ENCODE assay signal across 8 cellular contexts in genomic region chr11:94897330-94897768, GRCh38.
DNase-seq lines count a peak whose midpoint lies in the region; ATAC-seq and TF ChIP-seq lines count a peak whose summit lies in the region.

No MANE protein-coding gene starts in this region.

- H3K27ac Mint-ChIP-seq in activated CD4-positive, alpha-beta T cell treated with anti-CD3 and anti-CD28 coated beads, Interleukin-2, amount 10 ng/mL, durations not matched to agents 7 days and 5 days = no peak overlapping the region

- CTCF ChIA-PET in HEK293T (lab: Yijun Ruan, JAX) = interaction anchor here (0.6 to 2.3 kb wide), 8 partner anchors 19 to 282 kb away, joined by 3 to 16 read pairs (median 3); no protein-coding TSS in a partner anchor
- CTCF ChIA-PET in activated CD4-positive, alpha-beta T cell treated with anti-CD3 and anti-CD28 coated beads, Interleukin-2, amount 10 ng/mL, durations not matched to agents 7 days and 5 days (lab: Charles Lee) = interaction anchor here (0.8 to 2.0 kb wide), 5 partner anchors 11 to 275 kb away, joined by 3 to 6 read pairs (median 4); no protein-coding TSS in a partner anchor

- no peak overlapping the region for H3K4me3 Mint-ChIP-seq in activated CD4-positive, alpha-beta T cell treated with anti-CD3 and anti-CD28 coated beads, Interleukin-2, amount 10 ng/mL, durations not matched to agents 7 days and 5 days

- no peak for ATAC-seq in HG03469 (IDR thresholded peaks at IDR 0.05; ENCODE audit: unreplicated experiment)

- POLR2A ChIA-PET in HEK293T (lab: Yijun Ruan, JAX) = no interaction called here
- POLR2A ChIA-PET in activated CD4-positive, alpha-beta T cell treated with anti-CD3 and anti-CD28 coated beads, Interleukin-2, amount 10 ng/mL, durations not matched to agents 7 days and 5 days (lab: Charles Lee) = no interaction called here

- H3K9me3 Mint-ChIP-seq in activated CD4-positive, alpha-beta T cell treated with anti-CD3 and anti-CD28 coated beads, Interleukin-2, amount 10 ng/mL, durations not matched to agents 7 days and 5 days = peaks cover 10% of the 10 kb centered on the region

- peaks cover 2% of the 10 kb centered on the region for H3K27me3 Mint-ChIP-seq in activated CD4-positive, alpha-beta T cell treated with anti-CD3 and anti-CD28 coated beads, Interleukin-2, amount 10 ng/mL, durations not matched to agents 7 days and 5 days

- H3K36me3 Mint-ChIP-seq in activated CD4-positive, alpha-beta T cell treated with anti-CD3 and anti-CD28 coated beads, Interleukin-2, amount 10 ng/mL, durations not matched to agents 7 days and 5 days (ENCODE audit: low read depth) = no peaks in the 10 kb centered on the region

- no peaks in the 10 kb centered on the region for H3K4me1 Mint-ChIP-seq in activated CD4-positive, alpha-beta T cell treated with anti-CD3 and anti-CD28 coated beads, Interleukin-2, amount 10 ng/mL, durations not matched to agents 7 days and 5 days

- DNase-seq in NCI-H510A treated with DMSO at 0.1 percent for 48 hours (lab: John Stamatoyannopoulos, UW) (peak; percentile 49), NCI-H510A (lab: John Stamatoyannopoulos, UW) (no peak), HEK293T (ENCODE audit: extremely low spot score) (peak; percentile 53), NCI-H2196 (lab: John Stamatoyannopoulos, UW; ENCODE audit: unreplicated experiment) (peak; percentile 66), fibroblast of the aortic adventitia (ENCODE audit: low read depth) (peak; percentile 68), occipital lobe (lab: John Stamatoyannopoulos, UW) (peak; percentile 20)
- DNase-seq in activated CD4-positive, alpha-beta T cell treated with anti-CD3 and anti-CD28 coated beads, Interleukin-2, amount 10 ng/mL, durations not matched to agents 7 days and 5 days = peak; percentile 45

- peak; percentile 91 for TF ChIP-seq CTCF in fibroblast of the aortic adventitia (IDR thresholded peaks at IDR 0.05; ENCODE audit: insufficient read depth, low read length)

- H3K4me3 ChIP-seq in fibroblast of the aortic adventitia (ENCODE audit: low read depth, low read length) = no peak overlapping the region

TF ChIP-seq in HEK293T, 16 proteins besides CTCF, POLR2A, EP300 and RAD21:
- TF ChIP-seq CTBP1 (IDR thresholded peaks at IDR 0.05; ENCODE audit: borderline replicate concordance) (no peak), ARNT (IDR thresholded peaks at IDR 0.05) (no peak), ZNF384 (IDR thresholded peaks at IDR 0.05) (no peak), NFRKB (IDR thresholded peaks at IDR 0.05) (no peak), FOXA1 (IDR thresholded peaks at IDR 0.05) (no peak), ELF4 (IDR thresholded peaks at IDR 0.05) (no peak), BHLHE40 (IDR thresholded peaks at IDR 0.05; ENCODE audit: borderline replicate concordance) (no peak), LEF1 (IDR thresholded peaks at IDR 0.05; ENCODE audit: borderline replicate concordance) (no peak), PKNOX1 (IDR thresholded peaks at IDR 0.05) (no peak), HDGF (IDR thresholded peaks at IDR 0.05; ENCODE audit: borderline replicate concordance) (no peak), SUZ12 (IDR thresholded peaks at IDR 0.05) (no peak), FOXK2 (IDR thresholded peaks at IDR 0.05) (no peak), L3MBTL2 (conservative IDR thresholded peaks at IDR 0.05) (no peak), TARDBP (IDR thresholded peaks at IDR 0.05) (no peak)
